Comparison of ENCODE assay signal across 23 cellular contexts in the genomic region with DNA sequence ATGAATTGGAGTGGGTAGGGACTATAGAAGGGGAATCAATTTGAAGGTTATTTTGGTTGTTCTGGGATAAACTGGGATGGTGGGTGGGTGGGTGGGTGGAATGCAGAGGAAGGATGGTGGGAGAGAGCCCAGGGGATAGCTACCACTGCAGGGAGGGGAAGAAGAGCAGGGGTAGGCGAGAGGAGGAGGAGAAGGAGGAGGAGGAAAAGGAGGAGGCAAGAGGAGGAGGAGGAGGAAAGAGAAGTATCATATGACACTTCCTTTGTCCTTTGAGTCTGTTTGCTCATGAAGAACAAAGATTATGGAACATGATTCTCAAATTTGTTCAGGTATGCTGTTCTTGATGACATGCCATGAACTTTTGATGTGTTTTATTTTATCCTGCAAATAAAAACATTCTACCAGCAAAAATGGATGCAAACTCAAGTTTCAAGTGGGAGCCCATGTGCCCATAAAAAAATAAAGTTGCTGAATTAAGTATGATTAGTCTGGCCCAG. TPM values are rescaled to one million over a fixed set of nuclear protein-coding genes. Genes with fewer than 3 reads are reported as not detected.
DNase-seq lines count a peak whose midpoint lies in the region; ATAC-seq and TF ChIP-seq lines count a peak whose summit lies in the region.
"Had no signal": no experiment of that assay in that cellular context is flagged by ENCODE, and none has a peak within 500 bp of the region (broad histone marks: within the 10 kb centered on the region; RNA-seq: fewer than 3 reads in every experiment).

No MANE protein-coding gene starts in this region.

- H3K4me3 ChIP-seq in GM23338 (no peak overlapping the region), OCI-LY1 (ENCODE audit: low read depth, low read length, poor library complexity, severe bottlenecking) (no peak overlapping the region)
- H3K4me3 ChIP-seq: SK-N-MC had no signal

- H3F3A ChIP-seq in GM23338 (replicated peaks; ENCODE audit: low read depth) = no peaks in the 10 kb centered on the region
- H3F3A ChIP-seq in OCI-LY1 (ENCODE audit: insufficient read depth, low read length) = no peaks in the 10 kb centered on the region

- H3K9me3 ChIP-seq in OCI-LY1 (ENCODE audit: low read length) = no peaks in the 10 kb centered on the region

- no peak overlapping the region for H3K27ac Mint-ChIP-seq in GM23338
- H3K27ac Mint-ChIP-seq: CD8-positive, alpha-beta T cell; T-helper 1 cell treated with Interleukin-12 subunit alpha and Interleukin-12 subunit beta and Interleukin-4 antibody, amounts not matched to agents 30 μg/mL and 1 μg/mL, for 36 hours had no signal

- H3K27me3 Mint-ChIP-seq in GM23338 (ENCODE audit: insufficient read depth, low read depth, poor library complexity) = peaks cover 4% of the 10 kb centered on the region
- peaks cover 10% of the 10 kb centered on the region for H3K27me3 Mint-ChIP-seq in activated T-cell treated with anti-CD3 and anti-CD28 coated beads, Interleukin-2, amount 50 U/mL, for 4 hours (ENCODE audit: low read depth)

- ATAC-seq in GM23338 = peak; percentile 48; the same call in 1 of the 3 replicates
- ATAC-seq in activated T-cell treated with anti-CD3 and anti-CD28 coated beads, Interleukin-2, amount 50 U/mL, for 4 hours = no peak
- no peak for ATAC-seq in HG03108 (IDR thresholded peaks at IDR 0.05; ENCODE audit: unreplicated experiment)
- ATAC-seq: CD8-positive, alpha-beta T cell had no signal

- in situ Hi-C loops in KBM-7 (cut with MboI; ENCODE audit: low pct_unique_long_range_greater_than_20kb, low sequenced_read_pairs) = no loop called here

- H3K36me3 ChIP-seq in GM23338 (ENCODE audit: insufficient read depth) = no peaks in the 10 kb centered on the region
- 0 out of 2 replicates have a peak, but pooled peaks cover 2% of the 10 kb centered on the region for H3K36me3 ChIP-seq in OCI-LY1 (ENCODE audit: insufficient read depth, low read length)

- TF ChIP-seq CTCF in 22Rv1 (IDR thresholded peaks at IDR 0.05) = no peak
- TF ChIP-seq CTCF in GM23338 (conservative IDR thresholded peaks at IDR 0.05; ENCODE audit: low read depth in 2 of 2) = no peak
- no peak for TF ChIP-seq CTCF in OCI-LY1 (IDR thresholded peaks at IDR 0.05; ENCODE audit: low read length)

- H3K9me3 Mint-ChIP-seq in GM23338 = no peaks in the 10 kb centered on the region; the same call in 2 of the 3 replicates
- no peaks in the 10 kb centered on the region for H3K9me3 Mint-ChIP-seq in activated T-cell treated with anti-CD3 and anti-CD28 coated beads, Interleukin-2, amount 50 U/mL, for 4 hours
- H3K9me3 Mint-ChIP-seq: CD8-positive, alpha-beta T cell; T-helper 1 cell treated with Interleukin-12 subunit alpha and Interleukin-12 subunit beta and Interleukin-4 antibody, amounts not matched to agents 30 μg/mL and 1 μg/mL, for 36 hours had no signal

- H3K9ac ChIP-seq in OCI-LY1 (ENCODE audit: low read length) = no peak overlapping the region
- H3K9ac ChIP-seq: KMS-11 had no signal

- no peaks in the 10 kb centered on the region for H3K36me3 Mint-ChIP-seq in GM23338 (ENCODE audit: low read depth)
- no peaks in the 10 kb centered on the region for H3K36me3 Mint-ChIP-seq in activated T-cell treated with anti-CD3 and anti-CD28 coated beads, Interleukin-2, amount 50 U/mL, for 4 hours (ENCODE audit: insufficient read depth)
- H3K36me3 Mint-ChIP-seq: CD8-positive, alpha-beta T cell had no signal

- DNase-seq in GM23338 (ENCODE audit: low spot score) = no peak
- peak; percentile 7 for DNase-seq in left kidney (ENCODE audit: low read depth, low spot score)
- DNase-seq in activated T-cell treated with anti-CD3 and anti-CD28 coated beads, Interleukin-2, amount 50 U/mL, for 4 hours = no peak
- DNase-seq in glomerular visceral epithelial cell (ENCODE audit: extremely low spot score) = no peak
- no peak for DNase-seq in KBM-7
- DNase-seq: C1 segment of cervical spinal cord; CD8-positive, alpha-beta T cell; DMS 273 treated with DMSO at 0.1 percent for 48 hours; DND-41; H7; NCI-H1092; NCI-H1417 treated with DMSO at 0.1 percent for 48 hours; NCI-H1694 treated with DMSO at 0.1 percent for 48 hours; NCI-H2081; NCI-H526; SIG-M5; SW 1271 had no signal

- H2AFZ ChIP-seq in GM23338 (peak overlapping the region; percentile 84), OCI-LY1 (ENCODE audit: low read length) (no peak overlapping the region)

- H3K27me3 ChIP-seq in GM23338 (ENCODE audit: insufficient read depth) (no peaks in the 10 kb centered on the region), OCI-LY1 (ENCODE audit: insufficient read depth, low read length) (no peaks in the 10 kb centered on the region)

- H3K79me2 ChIP-seq in GM23338 (replicated peaks; ENCODE audit: insufficient read depth) = no peaks in the 10 kb centered on the region
- peaks cover 9% of the 10 kb centered on the region for H3K79me2 ChIP-seq in OCI-LY1 (ENCODE audit: insufficient read depth, low read length)

- H4K20me1 ChIP-seq in GM23338 (replicated peaks; ENCODE audit: insufficient read depth) (no peaks in the 10 kb centered on the region), OCI-LY1 (ENCODE audit: insufficient read depth, low read length) (no peaks in the 10 kb centered on the region)

- H3K27ac ChIP-seq in 22Rv1 (peak overlapping the region; percentile 66), GM23338 (ENCODE audit: low read depth) (no peak overlapping the region), OCI-LY1 (ENCODE audit: low read depth, low read length, poor library complexity, severe bottlenecking) (peak overlapping the region; percentile 88)
- H3K27ac ChIP-seq: KMS-11, SK-N-MC had no signal

- H3K4me3 Mint-ChIP-seq in GM23338 = no peak overlapping the region
- no peak overlapping the region for H3K4me3 Mint-ChIP-seq in activated T-cell treated with anti-CD3 and anti-CD28 coated beads, Interleukin-2, amount 50 U/mL, for 4 hours
- H3K4me3 Mint-ChIP-seq: CD8-positive, alpha-beta T cell; T-helper 1 cell treated with Interleukin-12 subunit alpha and Interleukin-12 subunit beta and Interleukin-4 antibody, amounts not matched to agents 30 μg/mL and 1 μg/mL, for 36 hours had no signal

- peaks cover 3% of the 10 kb centered on the region; the same call in 1 of the 3 replicates for H3K4me1 Mint-ChIP-seq in GM23338
- no peaks in the 10 kb centered on the region for H3K4me1 Mint-ChIP-seq in activated T-cell treated with anti-CD3 and anti-CD28 coated beads, Interleukin-2, amount 50 U/mL, for 4 hours (ENCODE audit: low read depth)

- H3K9me2 ChIP-seq in GM23338 (ENCODE audit: insufficient read depth) = no peaks in the 10 kb centered on the region
- no peaks in the 10 kb centered on the region for H3K9me2 ChIP-seq in OCI-LY1 (ENCODE audit: low read depth, low read length)

- no peak overlapping the region for H3K4me2 ChIP-seq in GM23338
- no peak overlapping the region for H3K4me2 ChIP-seq in OCI-LY1 (ENCODE audit: low read length)
- H3K4me2 ChIP-seq: KMS-11 had no signal

- H3K4me1 ChIP-seq in GM23338 (ENCODE audit: insufficient read depth) = no peaks in the 10 kb centered on the region
- H3K4me1 ChIP-seq in OCI-LY1 (ENCODE audit: insufficient read depth, low read length, severe bottlenecking) = peaks cover 67% of the 10 kb centered on the region

TF ChIP-seq in GM23338, 12 proteins besides CTCF, POLR2A, EP300 and RAD21:
- TF ChIP-seq POLR2AphosphoS5 (IDR thresholded peaks at IDR 0.05; ENCODE audit: low read depth) = no peak

RNA-seq across cellular contexts. Expression of a gene that starts 4.1 kb away (rescaled TPM):
- not detected in 2 replicates for total RNA-seq in GM23338 (2014; rRNA removed; shearing (Covaris generic))
- not detected in 2 replicates for polyA plus RNA-seq in GM23338 (2016; fragmentation: Nextera tagmentation; extraction: Ambion mirVana)
- total RNA-seq in activated T-cell treated with anti-CD3 and anti-CD28 coated beads, Interleukin-2, amount 50 U/mL, for 4 hours = not detected
- total RNA-seq: CD8-positive, alpha-beta T cell; H7 had no signal

RNA-seq across cellular contexts. Expression of a gene that starts 35.5 kb away (rescaled TPM):
- total RNA-seq in GM23338 (2014; rRNA removed; shearing (Covaris generic)) = 30.8 and 48.6 TPM in 2 replicates
- polyA plus RNA-seq in GM23338 (2016; fragmentation: Nextera tagmentation; extraction: Ambion mirVana) = 42.8 and 48.6 TPM in 2 replicates
- 10 to 100 TPM; 14.9 to 21.1 (median 18.2) TPM for total RNA-seq in activated T-cell treated with anti-CD3 and anti-CD28 coated beads, Interleukin-2, amount 50 U/mL, for 4 hours
